21 cellular contexts compared by ENCODE assay signal in genomic region chr13:60663788-60664187, GRCh38.
"Had no signal": no experiment of that assay in that cellular context is flagged by ENCODE, and none has a peak within 500 bp of the region (broad histone marks: within the 10 kb centered on the region; RNA-seq: fewer than 3 reads in every experiment).

No MANE protein-coding gene starts in this region.

- H3K36me3 ChIP-seq: right lobe of liver, thoracic aorta, tibial nerve, vagina had no signal

- H3K9me3 Mint-ChIP-seq: memory B cell had no signal

- H3K9me3 ChIP-seq: right lobe of liver, thoracic aorta, tibial nerve, vagina had no signal

- H3K27ac Mint-ChIP-seq: effector memory CD8-positive, alpha-beta T cell; memory B cell; natural killer cell; progenitor cell of endocrine pancreas had no signal

- H3K27me3 Mint-ChIP-seq: effector memory CD8-positive, alpha-beta T cell; memory B cell; progenitor cell of endocrine pancreas had no signal

- H3K36me3 Mint-ChIP-seq: memory B cell, natural killer cell had no signal

- DNase-seq: cortex of kidney; effector memory CD8-positive, alpha-beta T cell; erythroblast; natural killer cell; right lobe of liver; small intestine; stimulated activated CD4-positive, alpha-beta T cell treated with anti-CD3 and anti-CD28 coated beads, Interleukin-15, amount 100 ng/mL, for 24 hours; stimulated activated CD4-positive, alpha-beta T cell treated with anti-CD3 and anti-CD28 coated beads, Interleukin-4, amount 100 ng/mL, for 1 hour; stimulated activated CD8-positive, alpha-beta memory T cell treated with anti-CD3 and anti-CD28 coated beads, Interleukin-4, amount 100 ng/mL, for 48 hours; stimulated activated naive CD4-positive, alpha-beta T cell treated with Interleukin-2 at 50 U/mL for 16 hours had no signal

- H3K4me1 ChIP-seq: parathyroid adenoma, right lobe of liver, tibial nerve, vagina had no signal

- H3K27me3 ChIP-seq: right lobe of liver, tibial nerve, vagina had no signal

- FAIRE-seq: endometrium, frontal cortex, keratinocyte, small intestine had no signal

- ATAC-seq: effector memory CD8-positive, alpha-beta T cell; left lobe of liver; natural killer cell had no signal

- H3K4me3 Mint-ChIP-seq: effector memory CD8-positive, alpha-beta T cell; memory B cell; natural killer cell had no signal

- H3K4me1 Mint-ChIP-seq: memory B cell, natural killer cell had no signal

- H3K79me2 ChIP-seq: parathyroid adenoma had no signal

- H2AFZ ChIP-seq: parathyroid adenoma had no signal

- H3K9ac ChIP-seq: parathyroid adenoma had no signal

- H3K27ac ChIP-seq: parathyroid adenoma, right lobe of liver, thoracic aorta, tibial nerve, vagina had no signal

- H3K4me3 ChIP-seq: lung, right lobe of liver, thoracic aorta, tibial nerve, vagina had no signal
